ENCODE assay signal across 1 cellular context in genomic region chr19:49817964-49818690, GRCh38.
TF ChIP-seq lines count a peak whose summit lies in the region.

TSS of gene MED25 (plus strand) at chr19:49818289. CDS start at chr19:49818342, 53 bp downstream.

TF ChIP-seq in HepG2, 621 proteins besides CTCF, POLR2A, EP300 and RAD21 (continued from another document and continues in another):
- peak; percentile 84 for TF ChIP-seq ZNF687 (CRISPR knock-in tag; IDR thresholded peaks at IDR 0.05)
- no peak for TF ChIP-seq ZNF354B (CRISPR knock-in tag; IDR thresholded peaks at IDR 0.05)
- TF ChIP-seq CCDC6 (CRISPR knock-in tag; IDR thresholded peaks at IDR 0.05), result no peak
- TF ChIP-seq ZFYVE20 (CRISPR knock-in tag; IDR thresholded peaks at IDR 0.05; ENCODE audit: borderline replicate concordance, low read depth), result no peak
- no peak for TF ChIP-seq RORA (CRISPR knock-in tag; IDR thresholded peaks at IDR 0.05)
- 0 out of 2 replicates have a peak, but pooled peaks have one; percentile 6 for TF ChIP-seq KDM4B (CRISPR knock-in tag; IDR thresholded peaks at IDR 0.05)
- no peak for TF ChIP-seq SOX5 (CRISPR knock-in tag; IDR thresholded peaks at IDR 0.05; ENCODE audit: borderline replicate concordance)
- peak; percentile 39; the same call in 1 of the 2 replicates for TF ChIP-seq ZNF558 (CRISPR knock-in tag; IDR thresholded peaks at IDR 0.05; ENCODE audit: borderline replicate concordance)
- 0 out of 2 replicates have a peak, but pooled peaks have one; percentile 32 for TF ChIP-seq ZFP82 (CRISPR knock-in tag; IDR thresholded peaks at IDR 0.05; ENCODE audit: borderline replicate concordance)
- 0 out of 2 replicates have a peak, but pooled peaks have one; percentile 37 for TF ChIP-seq NFKBIZ (CRISPR knock-in tag; IDR thresholded peaks at IDR 0.05)
- TF ChIP-seq ZBTB20 (CRISPR knock-in tag; IDR thresholded peaks at IDR 0.05; ENCODE audit: borderline replicate concordance, low read depth), result no peak
- peak; percentile 18; the same call in 1 of the 2 replicates for TF ChIP-seq MEIS2 (CRISPR knock-in tag; IDR thresholded peaks at IDR 0.05)
- peak; percentile 98 for TF ChIP-seq HOXA3 (CRISPR knock-in tag; IDR thresholded peaks at IDR 0.05)
- TF ChIP-seq JUN (CRISPR knock-in tag; IDR thresholded peaks at IDR 0.05), result no peak
- peak; percentile 39 for TF ChIP-seq HDAC1 (CRISPR knock-in tag; IDR thresholded peaks at IDR 0.05)
- TF ChIP-seq SIX1 (CRISPR knock-in tag; IDR thresholded peaks at IDR 0.05; ENCODE audit: borderline replicate concordance), result no peak
- no peak for TF ChIP-seq SNAPC2 (CRISPR knock-in tag; IDR thresholded peaks at IDR 0.05)
- TF ChIP-seq ZNF264 (CRISPR knock-in tag; IDR thresholded peaks at IDR 0.05), result no peak
- TF ChIP-seq ZBTB10 (CRISPR knock-in tag; IDR thresholded peaks at IDR 0.05; ENCODE audit: borderline replicate concordance), result no peak
- no peak for TF ChIP-seq ZNF776 (CRISPR knock-in tag; IDR thresholded peaks at IDR 0.05)
- TF ChIP-seq CSRNP2 (CRISPR knock-in tag; conservative IDR thresholded peaks at IDR 0.05; ENCODE audit: low read depth), result no peak
- TF ChIP-seq ZBTB14 (CRISPR knock-in tag; IDR thresholded peaks at IDR 0.05), result peak; percentile 91
- TF ChIP-seq POLR2AphosphoS5 (IDR thresholded peaks at IDR 0.05; ENCODE audit: low read depth, low read length), result peak; percentile 63
- no peak for TF ChIP-seq ONECUT2 (CRISPR knock-in tag; IDR thresholded peaks at IDR 0.05)
- peak; percentile 60; the same call in 1 of the 2 replicates for TF ChIP-seq DMAP1 (CRISPR knock-in tag; IDR thresholded peaks at IDR 0.05)
- TF ChIP-seq TGIF2 (CRISPR knock-in tag; IDR thresholded peaks at IDR 0.05), result 0 out of 2 replicates have a peak, but pooled peaks have one; percentile 11
- TF ChIP-seq DPF2 (CRISPR knock-in tag; IDR thresholded peaks at IDR 0.05; ENCODE audit: borderline replicate concordance, low read depth), result no peak
- TF ChIP-seq KLF6 (CRISPR knock-in tag; IDR thresholded peaks at IDR 0.05), result peak; percentile 61; the same call in 1 of the 2 replicates
- peak; percentile 42; the same call in 1 of the 2 replicates for TF ChIP-seq ZNF749 (CRISPR knock-in tag; IDR thresholded peaks at IDR 0.05; ENCODE audit: borderline replicate concordance)
- no peak for TF ChIP-seq SIX4 (CRISPR knock-in tag; IDR thresholded peaks at IDR 0.05)
- TF ChIP-seq PHF21A (CRISPR knock-in tag; IDR thresholded peaks at IDR 0.05), result 0 out of 2 replicates have a peak, but pooled peaks have one; percentile 31
- TF ChIP-seq SRY (CRISPR knock-in tag; IDR thresholded peaks at IDR 0.05), result 0 out of 2 replicates have a peak, but pooled peaks have one; percentile 3
- no peak for TF ChIP-seq DDIT3 (CRISPR knock-in tag; IDR thresholded peaks at IDR 0.05)
- no peak for TF ChIP-seq ETV5 (CRISPR knock-in tag; IDR thresholded peaks at IDR 0.05; ENCODE audit: borderline replicate concordance)
- TF ChIP-seq FUBP1 (CRISPR knock-in tag; IDR thresholded peaks at IDR 0.05; ENCODE audit: borderline replicate concordance), result 0 out of 2 replicates have a peak, but pooled peaks have one; percentile 66
- peak; percentile 82 for TF ChIP-seq GABPB1 (CRISPR knock-in tag; IDR thresholded peaks at IDR 0.05)
- peak; percentile 97 for TF ChIP-seq ZHX1 (CRISPR knock-in tag; IDR thresholded peaks at IDR 0.05; ENCODE audit: low read depth)
- TF ChIP-seq ZNF879 (CRISPR knock-in tag; IDR thresholded peaks at IDR 0.05), result no peak
- peak; percentile 59; the same call in 1 of the 2 replicates for TF ChIP-seq SPEN (CRISPR knock-in tag; IDR thresholded peaks at IDR 0.05; ENCODE audit: low read depth)
- no peak for TF ChIP-seq GABPA (IDR thresholded peaks at IDR 0.05; ENCODE audit: low read depth, low read length)
- peak; percentile 40 for TF ChIP-seq GABPA (CRISPR knock-in tag; IDR thresholded peaks at IDR 0.05; ENCODE audit: low read depth)
- TF ChIP-seq ATF3 (CRISPR knock-in tag; IDR thresholded peaks at IDR 0.05), result peak; percentile 7; the same call in 1 of the 2 replicates
- TF ChIP-seq PHF20 (CRISPR knock-in tag; IDR thresholded peaks at IDR 0.05), result peak; percentile 70
- TF ChIP-seq RNF219 (CRISPR knock-in tag; IDR thresholded peaks at IDR 0.05), result no peak
